8 cellular contexts compared by ENCODE assay signal in the genomic region with DNA sequence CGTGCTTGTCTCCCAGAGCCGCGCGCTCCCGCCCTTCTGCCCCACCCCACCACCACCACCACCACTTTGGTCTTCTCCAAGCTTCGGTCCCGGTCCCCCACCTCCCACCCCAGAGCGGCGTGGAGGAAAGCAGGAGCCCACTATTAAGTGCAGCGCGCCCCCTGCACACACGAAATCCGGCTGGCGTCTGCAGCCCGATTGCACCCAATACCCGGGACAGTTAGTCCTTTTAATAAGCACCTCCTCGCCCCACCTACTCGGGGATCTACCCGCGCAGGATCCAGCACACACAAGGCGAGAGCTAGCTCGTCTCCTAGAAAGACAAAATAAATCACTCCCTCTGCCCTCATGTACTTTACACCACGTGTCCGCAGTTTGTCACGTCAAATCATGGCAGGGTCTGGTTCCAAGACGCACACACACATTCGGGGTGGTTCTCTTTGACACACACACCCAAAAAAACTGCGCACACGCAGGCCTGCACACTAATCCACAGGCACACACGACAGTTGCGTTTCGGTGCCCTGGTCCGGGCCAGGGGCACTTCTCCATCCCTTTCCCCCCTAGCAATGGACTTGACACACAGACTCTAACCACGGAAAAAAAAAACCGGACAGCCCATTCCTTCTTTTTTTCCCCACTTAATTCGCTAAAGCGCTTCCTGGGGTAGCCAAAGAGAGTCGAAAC. TPM values are rescaled to one million over a fixed set of nuclear protein-coding genes. Genes with fewer than 3 reads are reported as not detected.
DNase-seq lines count a peak whose midpoint lies in the region; ATAC-seq and TF ChIP-seq lines count a peak whose summit lies in the region.

No MANE protein-coding gene starts in this region.

- DNase-seq in GM06990 (ENCODE audit: extremely low read depth, insufficient read length) (peak; percentile 69), NOMO-1 treated with DMSO at 0.1 percent for 48 hours (lab: John Stamatoyannopoulos, UW; ENCODE audit: unreplicated experiment) (peak; percentile 58), hypothalamus (lab: John Stamatoyannopoulos, UW) (peak in 29 of 51 donors; percentile 20 to 84 (median 50)), GM19240 (ENCODE audit: insufficient read length, low spot score) (no peak), 8988T (no peak)
- peak; percentile 69 for DNase-seq in activated naive CD4-positive, alpha-beta T cell treated with anti-CD3 and anti-CD28 coated beads, Interleukin-2, amount 10 ng/mL, durations not matched to agents 7 days and 5 days

- no peaks in the 10 kb centered on the region for H3K9me3 Mint-ChIP-seq in activated naive CD4-positive, alpha-beta T cell treated with anti-CD3 and anti-CD28 coated beads, Interleukin-2, amount 10 ng/mL, durations not matched to agents 7 days and 5 days

- no peaks in the 10 kb centered on the region for H3K36me3 ChIP-seq in GM06990 (ENCODE audit: control insufficient read depth, insufficient read depth, low read length)
- no peaks in the 10 kb centered on the region for H3K36me3 ChIP-seq in skeletal muscle tissue (ENCODE audit: control insufficient read depth in 3 of 3, insufficient read depth in 3 of 3, low read length in 3 of 3)

- peak overlapping the region; percentile 74 for H3K27ac ChIP-seq in skeletal muscle tissue (ENCODE audit: low read depth, low read length)

- peak; percentile 26 for TF ChIP-seq CTCF in GM06990 (IDR thresholded peaks at IDR 0.05; ENCODE audit: insufficient read depth, low read length, poor library complexity, severe bottlenecking)

- peaks cover 31% of the 10 kb centered on the region for H3K27me3 Mint-ChIP-seq in activated naive CD4-positive, alpha-beta T cell treated with anti-CD3 and anti-CD28 coated beads, Interleukin-2, amount 10 ng/mL, durations not matched to agents 7 days and 5 days

- H3K9me3 ChIP-seq in skeletal muscle tissue (ENCODE audit: control insufficient read depth in 3 of 3, low read length in 3 of 3): no peaks in the 10 kb centered on the region

- H3K4me3 ChIP-seq in GM06990 (replicated peaks; ENCODE audit: low read depth, low read length): peak overlapping the region; percentile 66
- H3K4me3 ChIP-seq in skeletal muscle tissue (ENCODE audit: low read length in 3 of 3): peak overlapping the region; percentile 66 to 88 (median 87)

- ATAC-seq in GM21737 (IDR thresholded peaks at IDR 0.05; ENCODE audit: unreplicated experiment): peak; percentile 37

- CTCF ChIA-PET in activated naive CD4-positive, alpha-beta T cell treated with anti-CD3 and anti-CD28 coated beads, Interleukin-2, amount 10 ng/mL, durations not matched to agents 7 days and 5 days (lab: Charles Lee): interaction anchor here (0.5 to 6.2 kb wide), 8 partner anchors 11 to 618 kb away, joined by 3 to 56 read pairs (median 3); no protein-coding TSS in a partner anchor

- H3K4me1 ChIP-seq in skeletal muscle tissue (ENCODE audit: control insufficient read depth in 3 of 3, insufficient read depth in 3 of 3, low read length in 3 of 3): peaks cover 23 to 43% (median 34%) of the 10 kb centered on the region in 3 donors

- peaks cover 63% of the 10 kb centered on the region for H3K4me1 Mint-ChIP-seq in activated naive CD4-positive, alpha-beta T cell treated with anti-CD3 and anti-CD28 coated beads, Interleukin-2, amount 10 ng/mL, durations not matched to agents 7 days and 5 days

- peak overlapping the region; percentile 71 to 86 (median 84) for H3K9ac ChIP-seq in skeletal muscle tissue (ENCODE audit: low read depth in 1 of 3, low read length in 3 of 3)

- peak overlapping the region; percentile 92 for H3K27ac Mint-ChIP-seq in activated naive CD4-positive, alpha-beta T cell treated with anti-CD3 and anti-CD28 coated beads, Interleukin-2, amount 10 ng/mL, durations not matched to agents 7 days and 5 days

- peak overlapping the region; percentile 90 for H3K4me3 Mint-ChIP-seq in activated naive CD4-positive, alpha-beta T cell treated with anti-CD3 and anti-CD28 coated beads, Interleukin-2, amount 10 ng/mL, durations not matched to agents 7 days and 5 days

- H3K36me3 Mint-ChIP-seq in activated naive CD4-positive, alpha-beta T cell treated with anti-CD3 and anti-CD28 coated beads, Interleukin-2, amount 10 ng/mL, durations not matched to agents 7 days and 5 days: peaks cover 23% of the 10 kb centered on the region

- H3K27me3 ChIP-seq in GM06990 (replicated peaks; ENCODE audit: control insufficient read depth, insufficient read depth, low read length) (no peaks in the 10 kb centered on the region; the same call in none of the 2 replicates), skeletal muscle tissue (ENCODE audit: control insufficient read depth in 3 of 3, insufficient read depth in 3 of 3, low read length in 3 of 3) (peaks cover 0 to 10% (median 8%) of the 10 kb centered on the region in 3 donors)

RNA-seq across cellular contexts. Expression of gene SFMBT2, which starts 1.6 kb away (rescaled TPM):
- total RNA-seq in skeletal muscle tissue: 12.5 TPM

Comparison
In these comparisons a context has a peak if more than half of its experiments do, and no peak if none do; other contexts are left out.
1. DNase-seq: peak in GM06990 (single experiment), NOMO-1 treated with DMSO at 0.1 percent for 48 hours (single experiment), activated naive CD4-positive, alpha-beta T cell treated with anti-CD3 and anti-CD28 coated beads, Interleukin-2, amount 10 ng/mL, durations not matched to agents 7 days and 5 days (single experiment) and hypothalamus (29 of 51); none in GM19240 (single experiment) and 8988T (single experiment).